19 cellular contexts compared by ENCODE assay signal in genomic region chr3:14512944-14513332, GRCh38. TPM values are rescaled to one million over a fixed set of nuclear protein-coding genes. Genes with fewer than 3 reads are reported as not detected.
DNase-seq lines count a peak whose midpoint lies in the region; ATAC-seq and TF ChIP-seq lines count a peak whose summit lies in the region.
"Had no signal": no experiment of that assay in that cellular context is flagged by ENCODE, and none has a peak within 500 bp of the region (broad histone marks: within the 10 kb centered on the region; RNA-seq: fewer than 3 reads in every experiment).

No MANE protein-coding gene starts in this region.

- H3K27ac ChIP-seq in H9 (ENCODE audit: insufficient read length, low read depth, low read length) (no peak overlapping the region), RWPE2 (ENCODE audit: poor library complexity, severe bottlenecking) (no peak overlapping the region), endodermal cell (ENCODE audit: low read depth, low read length) (no peak overlapping the region), osteoblast (ENCODE audit: low read depth, low read length) (no peak overlapping the region)
- H3K27ac ChIP-seq: GM23248 had no signal

- peak; percentile 17 for DNase-seq in H9
- DNase-seq in RWPE2 (ENCODE audit: low spot score): peak; percentile 19
- peak; percentile 29 for DNase-seq in endodermal cell
- peak; percentile 49 for DNase-seq in osteoblast (ENCODE audit: insufficient read length, low spot score, missing footprints)
- no peak for DNase-seq in NCI-H524 treated with DMSO at 0.1 percent for 48 hours (lab: John Stamatoyannopoulos, UW)
- DNase-seq in NOMO-1 treated with dmso at 0.1 percent for 144 hours (lab: John Stamatoyannopoulos, UW; ENCODE audit: unreplicated experiment): no peak
- DNase-seq in endothelial cell (ENCODE audit: low spot score): no peak
- DNase-seq: C1 segment of cervical spinal cord; Calu3; CD4-positive, alpha-beta memory T cell; COR-L47; DMS53; DMS79 treated with DMSO at 0.1 percent for 48 hours; GF-D8; GM23248; H7 had no signal

- TF ChIP-seq CTCF in H9 (conservative IDR thresholded peaks at IDR 0.05) (no peak), RWPE2 (IDR thresholded peaks at IDR 0.05; ENCODE audit: poor library complexity, severe bottlenecking) (no peak), endodermal cell (conservative IDR thresholded peaks at IDR 0.05) (no peak), osteoblast (IDR thresholded peaks at IDR 0.05; ENCODE audit: extremely low read depth, low read depth, low read length) (no peak), endothelial cell (IDR thresholded peaks at IDR 0.05; ENCODE audit: unreplicated experiment) (no peak)

- peaks cover 5% of the 10 kb centered on the region for H3K27me3 Mint-ChIP-seq in H9 (ENCODE audit: low read depth)
- H3K27me3 Mint-ChIP-seq in endodermal cell (ENCODE audit: insufficient read depth): peaks cover 2% of the 10 kb centered on the region
- peaks cover 6% of the 10 kb centered on the region for H3K27me3 Mint-ChIP-seq in endothelial cell (ENCODE audit: unreplicated experiment)

- no peaks in the 10 kb centered on the region for H4K20me1 ChIP-seq in H9 (ENCODE audit: control insufficient read depth, insufficient read depth, insufficient read length)
- no peaks in the 10 kb centered on the region for H4K20me1 ChIP-seq in osteoblast (ENCODE audit: insufficient read depth, low read length)

- H3K4ac ChIP-seq in H9 (ENCODE audit: low read depth, low read length): no peak overlapping the region

- no peak overlapping the region for H3K14ac ChIP-seq in H9 (ENCODE audit: insufficient read depth, low read length)

- no peaks in the 10 kb centered on the region for H3K36me3 ChIP-seq in RWPE2 (ENCODE audit: low read depth)
- no peaks in the 10 kb centered on the region for H3K36me3 ChIP-seq in endodermal cell (ENCODE audit: control insufficient read depth, insufficient read depth, low read length)
- no peaks in the 10 kb centered on the region for H3K36me3 ChIP-seq in osteoblast (ENCODE audit: insufficient read depth, low read length)

- no peak overlapping the region for H4K5ac ChIP-seq in H9 (ENCODE audit: insufficient read length, low read depth, low read length)

- H3K9me3 Mint-ChIP-seq in H9 (no peaks in the 10 kb centered on the region), endodermal cell (no peaks in the 10 kb centered on the region), endothelial cell (ENCODE audit: unreplicated experiment) (no peaks in the 10 kb centered on the region)

- no peak overlapping the region for H3K56ac ChIP-seq in H9 (ENCODE audit: insufficient read length, low read depth, low read length)

- H3K79me1 ChIP-seq in H9 (ENCODE audit: insufficient read depth, low read depth, low read length, poor library complexity, severe bottlenecking): no peaks in the 10 kb centered on the region

- WGBS in H9 (ENCODE audit: extremely low coverage, insufficient read length, low lambda C conversion rate): no CpG with 5 or more reads among the region's 9 CpGs
- 89% methylated on average over 5 to 9 of the region's 9 CpGs for WGBS in endodermal cell (ENCODE audit: insufficient coverage in 1 of 2, insufficient read length in 1 of 2), 2 experiments

- no peak overlapping the region for H4K8ac ChIP-seq in H9 (replicated peaks; ENCODE audit: insufficient read length, low read depth, low read length)

- H3K4me3 ChIP-seq in RWPE2 (ENCODE audit: severe bottlenecking) (no peak overlapping the region), endodermal cell (ENCODE audit: low read length) (no peak overlapping the region), osteoblast (ENCODE audit: insufficient read depth, low read length) (no peak overlapping the region)
- H3K4me3 ChIP-seq: GM23248 had no signal

- H3K27ac Mint-ChIP-seq in H9 (no peak overlapping the region), endodermal cell (no peak overlapping the region), endothelial cell (ENCODE audit: unreplicated experiment) (no peak overlapping the region)
- H3K27ac Mint-ChIP-seq: CD4-positive, alpha-beta memory T cell had no signal

- H3K79me2 ChIP-seq in H9 (ENCODE audit: insufficient read depth, low read length) (no peaks in the 10 kb centered on the region), osteoblast (ENCODE audit: insufficient read depth, low read length) (no peaks in the 10 kb centered on the region)

- no peaks in the 10 kb centered on the region for H3K36me3 Mint-ChIP-seq in H9 (ENCODE audit: insufficient read depth in 1 of 3, low read depth in 3 of 3)
- H3K36me3 Mint-ChIP-seq in endodermal cell (ENCODE audit: low read depth): no peaks in the 10 kb centered on the region
- no peaks in the 10 kb centered on the region for H3K36me3 Mint-ChIP-seq in endothelial cell (ENCODE audit: low read depth, unreplicated experiment)
- H3K36me3 Mint-ChIP-seq: CD4-positive, alpha-beta memory T cell had no signal

- no peak overlapping the region for H2AFZ ChIP-seq in H9 (ENCODE audit: low read length)
- no peak overlapping the region for H2AFZ ChIP-seq in osteoblast (ENCODE audit: low read length)
- H2AFZ ChIP-seq: GM23248 had no signal

- H2BK120ac ChIP-seq in H9 (ENCODE audit: low read depth, low read length, poor library complexity, severe bottlenecking): no peak overlapping the region

- H3K27me3 ChIP-seq in H9 (ENCODE audit: insufficient read depth, low read length): no peaks in the 10 kb centered on the region
- H3K27me3 ChIP-seq in RWPE2 (ENCODE audit: insufficient read depth, poor library complexity, severe bottlenecking): no peaks in the 10 kb centered on the region
- no peaks in the 10 kb centered on the region for H3K27me3 ChIP-seq in endodermal cell (ENCODE audit: control insufficient read depth, insufficient read depth, low read length, poor library complexity, severe bottlenecking)
- H3K27me3 ChIP-seq in osteoblast (ENCODE audit: insufficient read depth, low read length): no peaks in the 10 kb centered on the region

- H3K23me2 ChIP-seq in H9 (ENCODE audit: insufficient read length, low read depth, low read length, poor library complexity, severe bottlenecking): no peaks in the 10 kb centered on the region

- H3T11ph ChIP-seq in H9 (ENCODE audit: low read length): no peak overlapping the region

- H3K4me1 Mint-ChIP-seq in H9 (peaks cover 9 to 13% of the 10 kb centered on the region in 2 experiments), endodermal cell (no peaks in the 10 kb centered on the region), endothelial cell (ENCODE audit: unreplicated experiment) (no peaks in the 10 kb centered on the region)

- H3K4me3 Mint-ChIP-seq in H9: no peak overlapping the region
- H3K4me3 Mint-ChIP-seq in endodermal cell: no peak overlapping the region
- no peak overlapping the region for H3K4me3 Mint-ChIP-seq in endothelial cell (ENCODE audit: unreplicated experiment)
- H3K4me3 Mint-ChIP-seq: CD4-positive, alpha-beta memory T cell had no signal

- no peak overlapping the region for H3K4me2 ChIP-seq in H9 (ENCODE audit: insufficient read depth, insufficient read length, low read length)
- no peak overlapping the region for H3K4me2 ChIP-seq in osteoblast (ENCODE audit: insufficient read depth, low read length)

- no peak overlapping the region for H3K23ac ChIP-seq in H9 (ENCODE audit: insufficient read length, low read depth, low read length)

- H2BK15ac ChIP-seq in H9 (ENCODE audit: low read depth, low read length): no peak overlapping the region

- no peak overlapping the region for H2BK12ac ChIP-seq in H9 (ENCODE audit: insufficient read length, low read depth, low read length)

- H3K9me3 ChIP-seq in H9 (ENCODE audit: control insufficient read depth, low read depth, low read length) (no peaks in the 10 kb centered on the region), RWPE2 (ENCODE audit: severe bottlenecking) (no peaks in the 10 kb centered on the region), endodermal cell (ENCODE audit: control insufficient read depth, low read length) (no peaks in the 10 kb centered on the region), osteoblast (ENCODE audit: low read depth, low read length) (no peaks in the 10 kb centered on the region)

- H2AK5ac ChIP-seq in H9 (ENCODE audit: insufficient read length, low read length): no peak overlapping the region

- no peak for ATAC-seq in RWPE2 (ENCODE audit: low read depth)
- ATAC-seq: HCT116 had no signal

- H3K9ac ChIP-seq in H9 (ENCODE audit: extremely low read depth, insufficient read length, low read length) (no peak overlapping the region), endodermal cell (ENCODE audit: extremely low read depth, low read length, poor library complexity, severe bottlenecking) (no peak overlapping the region)
- H3K9ac ChIP-seq: GM23248 had no signal

- H2BK5ac ChIP-seq in H9 (ENCODE audit: insufficient read length, low read length): no peak overlapping the region

- no peak overlapping the region for H3K18ac ChIP-seq in H9 (ENCODE audit: insufficient read length, low read depth, low read length)

- no peak overlapping the region for H4K91ac ChIP-seq in H9 (ENCODE audit: insufficient read length, low read depth, low read length)

- H3K4me1 ChIP-seq in H9 (ENCODE audit: insufficient read depth, low read length): no peaks in the 10 kb centered on the region; the same call in 1 of the 2 replicates
- no peaks in the 10 kb centered on the region for H3K4me1 ChIP-seq in RWPE2 (ENCODE audit: insufficient read depth, poor library complexity, severe bottlenecking)
- H3K4me1 ChIP-seq in endodermal cell (ENCODE audit: control insufficient read depth, insufficient read depth, low read length): no peaks in the 10 kb centered on the region
- no peaks in the 10 kb centered on the region for H3K4me1 ChIP-seq in osteoblast (ENCODE audit: insufficient read depth, low read length)

- H2BK20ac ChIP-seq in H9 (ENCODE audit: low read depth, low read length, poor library complexity, severe bottlenecking): no peak overlapping the region

RNA-seq across cellular contexts. Expression of gene GRIP2, which starts 27.2 kb away (rescaled TPM):
- total RNA-seq in H9 (2021): 3.1 and 3.2 TPM in 2 replicates
- total RNA-seq in endodermal cell: 1 to 10 TPM; 2.0 to 2.2 TPM
- polyA plus RNA-seq in endodermal cell (2013, experiment 1 of 2): 1.1 TPM
- polyA plus RNA-seq in endodermal cell (2013, experiment 2 of 2): 0.79 TPM
- under 0.01 and 1.4 TPM in 2 replicates for total RNA-seq in osteoblast
- 6.6 TPM for total RNA-seq in endothelial cell (ENCODE audit: unreplicated experiment)
- total RNA-seq: A172; Calu3; CD4-positive, alpha-beta memory T cell; Daoy had no signal
- polyA plus RNA-seq: CD4-positive, alpha-beta memory T cell had no signal

Comparison
In these comparisons a context has a peak if more than half of its experiments do, and no peak if none do; other contexts are left out.
1. DNase-seq: peak in H9 (single experiment), RWPE2 (single experiment), endodermal cell (single experiment) and osteoblast (single experiment); none in NCI-H524 treated with DMSO at 0.1 percent for 48 hours (single experiment), NOMO-1 treated with dmso at 0.1 percent for 144 hours (single experiment) and endothelial cell (single experiment).